In the genomic region with DNA sequence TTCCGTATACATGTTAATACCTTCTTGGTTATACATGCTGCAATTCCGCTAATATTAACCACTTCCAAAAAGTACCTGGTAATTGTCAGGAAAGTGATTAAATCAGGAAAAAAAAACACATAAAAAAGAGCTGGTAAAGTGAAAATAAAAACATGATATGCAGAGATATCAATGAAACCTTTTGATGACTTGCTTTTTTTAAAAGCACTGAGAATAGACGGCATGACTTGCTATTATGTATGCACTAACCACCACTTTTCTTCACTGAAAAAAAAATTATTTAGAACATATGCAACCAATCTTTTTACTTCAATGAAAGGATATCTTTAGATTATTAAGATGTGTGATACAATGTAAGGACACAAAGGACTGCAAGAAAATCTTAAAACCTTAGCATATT, we compare ENCODE assay signal across 2 cellular contexts.
TF ChIP-seq lines count a peak whose summit lies in the region.

No MANE protein-coding gene starts in this region.

TF ChIP-seq in HepG2, 621 proteins besides CTCF, POLR2A, EP300 and RAD21:
- TF ChIP-seq NFE2L2 (IDR thresholded peaks at IDR 0.05; ENCODE audit: low read length) (peak; percentile 25; the same call in 1 of the 2 replicates), RARA (CRISPR knock-in tag; IDR thresholded peaks at IDR 0.05) (no peak)

TF ChIP-seq in K562, 482 proteins besides CTCF, POLR2A, EP300 and RAD21:
- TF ChIP-seq, protein P1, sequence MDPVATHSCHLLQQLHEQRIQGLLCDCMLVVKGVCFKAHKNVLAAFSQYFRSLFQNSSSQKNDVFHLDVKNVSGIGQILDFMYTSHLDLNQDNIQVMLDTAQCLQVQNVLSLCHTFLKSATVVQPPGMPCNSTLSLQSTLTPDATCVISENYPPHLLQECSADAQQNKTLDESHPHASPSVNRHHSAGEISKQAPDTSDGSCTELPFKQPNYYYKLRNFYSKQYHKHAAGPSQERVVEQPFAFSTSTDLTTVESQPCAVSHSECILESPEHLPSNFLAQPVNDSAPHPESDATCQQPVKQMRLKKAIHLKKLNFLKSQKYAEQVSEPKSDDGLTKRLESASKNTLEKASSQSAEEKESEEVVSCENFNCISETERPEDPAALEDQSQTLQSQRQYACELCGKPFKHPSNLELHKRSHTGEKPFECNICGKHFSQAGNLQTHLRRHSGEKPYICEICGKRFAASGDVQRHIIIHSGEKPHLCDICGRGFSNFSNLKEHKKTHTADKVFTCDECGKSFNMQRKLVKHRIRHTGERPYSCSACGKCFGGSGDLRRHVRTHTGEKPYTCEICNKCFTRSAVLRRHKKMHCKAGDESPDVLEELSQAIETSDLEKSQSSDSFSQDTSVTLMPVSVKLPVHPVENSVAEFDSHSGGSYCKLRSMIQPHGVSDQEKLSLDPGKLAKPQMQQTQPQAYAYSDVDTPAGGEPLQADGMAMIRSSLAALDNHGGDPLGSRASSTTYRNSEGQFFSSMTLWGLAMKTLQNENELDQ (CRISPR knock-in tag; IDR thresholded peaks at IDR 0.05; ENCODE audit: borderline replicate concordance), result no peak
- TF ChIP-seq MAFF (IDR thresholded peaks at IDR 0.05; ENCODE audit: low read length) (peak; percentile 38; the same call in 1 of the 2 replicates), CREB1 (IDR thresholded peaks at IDR 0.05) (no peak), CREB1 (CRISPR knock-in tag; IDR thresholded peaks at IDR 0.05) (no peak), MAFG (tag; conservative IDR thresholded peaks at IDR 0.05) (peak; percentile 90), TOE1 (IDR thresholded peaks at IDR 0.05; ENCODE audit: borderline replicate concordance) (no peak), TOE1 (CRISPR knock-in tag; IDR thresholded peaks at IDR 0.05; ENCODE audit: borderline replicate concordance, low read depth) (no peak), ZNF551 (CRISPR knock-in tag; IDR thresholded peaks at IDR 0.05) (no peak), TBL1XR1 (IDR thresholded peaks at IDR 0.05; ENCODE audit: low read length in 2 of 2) (no peak), MGA (IDR thresholded peaks at IDR 0.05) (no peak), HSF4 (CRISPR knock-in tag; IDR thresholded peaks at IDR 0.05; ENCODE audit: borderline replicate concordance) (no peak), NFE2 (IDR thresholded peaks at IDR 0.05; ENCODE audit: low read depth) (peak; percentile 38; the same call in 1 of the 2 replicates), ZNF316 (IDR thresholded peaks at IDR 0.05) (peak; percentile 94), ZNF41 (CRISPR knock-in tag; conservative IDR thresholded peaks at IDR 0.05) (no peak), HMBOX1 (IDR thresholded peaks at IDR 0.05) (no peak), ZNF696 (CRISPR knock-in tag; conservative IDR thresholded peaks at IDR 0.05) (no peak), CEBPG (CRISPR knock-in tag; IDR thresholded peaks at IDR 0.05) (no peak), CEBPG (tag; conservative IDR thresholded peaks at IDR 0.05 in 1 of 2, IDR thresholded peaks at IDR 0.05 in 1 of 2) (no peak), GABPB1 (CRISPR knock-in tag; IDR thresholded peaks at IDR 0.05) (no peak), ZNF75A (CRISPR knock-in tag; IDR thresholded peaks at IDR 0.05) (no peak), SIN3A (IDR thresholded peaks at IDR 0.05; ENCODE audit: borderline replicate concordance in 2 of 2, control insufficient read depth in 1 of 2, low read depth in 2 of 2, low read length in 2 of 2) (no peak), MAFK (IDR thresholded peaks at IDR 0.05; ENCODE audit: low read length) (peak; percentile 39; the same call in 1 of the 2 replicates), CAMTA2 (CRISPR knock-in tag; conservative IDR thresholded peaks at IDR 0.05) (no peak), SMARCB1 (IDR thresholded peaks at IDR 0.05; ENCODE audit: insufficient read length, low read depth) (no peak), ERF (CRISPR knock-in tag; IDR thresholded peaks at IDR 0.05) (no peak), KLF6 (CRISPR knock-in tag; IDR thresholded peaks at IDR 0.05; ENCODE audit: borderline replicate concordance) (no peak), SMAD4 (CRISPR knock-in tag; conservative IDR thresholded peaks at IDR 0.05) (no peak), C11orf30 (IDR thresholded peaks at IDR 0.05; ENCODE audit: low read depth) (peak; percentile 68; the same call in 1 of the 2 replicates), KDM4B (IDR thresholded peaks at IDR 0.05; ENCODE audit: borderline replicate concordance in 2 of 2, low read depth in 1 of 2) (no peak)
- TF ChIP-seq, protein P2, sequence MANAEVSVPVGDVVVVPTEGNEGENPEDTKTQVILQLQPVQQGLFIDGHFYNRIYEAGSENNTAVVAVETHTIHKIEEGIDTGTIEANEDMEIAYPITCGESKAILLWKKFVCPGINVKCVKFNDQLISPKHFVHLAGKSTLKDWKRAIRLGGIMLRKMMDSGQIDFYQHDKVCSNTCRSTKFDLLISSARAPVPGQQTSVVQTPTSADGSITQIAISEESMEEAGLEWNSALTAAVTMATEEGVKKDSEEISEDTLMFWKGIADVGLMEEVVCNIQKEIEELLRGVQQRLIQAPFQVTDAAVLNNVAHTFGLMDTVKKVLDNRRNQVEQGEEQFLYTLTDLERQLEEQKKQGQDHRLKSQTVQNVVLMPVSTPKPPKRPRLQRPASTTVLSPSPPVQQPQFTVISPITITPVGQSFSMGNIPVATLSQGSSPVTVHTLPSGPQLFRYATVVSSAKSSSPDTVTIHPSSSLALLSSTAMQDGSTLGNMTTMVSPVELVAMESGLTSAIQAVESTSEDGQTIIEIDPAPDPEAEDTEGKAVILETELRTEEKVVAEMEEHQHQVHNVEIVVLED (CRISPR knock-in tag; IDR thresholded peaks at IDR 0.05), result no peak
- TF ChIP-seq, protein P3, sequence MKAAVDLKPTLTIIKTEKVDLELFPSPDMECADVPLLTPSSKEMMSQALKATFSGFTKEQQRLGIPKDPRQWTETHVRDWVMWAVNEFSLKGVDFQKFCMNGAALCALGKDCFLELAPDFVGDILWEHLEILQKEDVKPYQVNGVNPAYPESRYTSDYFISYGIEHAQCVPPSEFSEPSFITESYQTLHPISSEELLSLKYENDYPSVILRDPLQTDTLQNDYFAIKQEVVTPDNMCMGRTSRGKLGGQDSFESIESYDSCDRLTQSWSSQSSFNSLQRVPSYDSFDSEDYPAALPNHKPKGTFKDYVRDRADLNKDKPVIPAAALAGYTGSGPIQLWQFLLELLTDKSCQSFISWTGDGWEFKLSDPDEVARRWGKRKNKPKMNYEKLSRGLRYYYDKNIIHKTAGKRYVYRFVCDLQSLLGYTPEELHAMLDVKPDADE (conservative IDR thresholded peaks at IDR 0.05; ENCODE audit: control insufficient read depth, low read depth, low read length), result no peak
- TF ChIP-seq, protein P4, sequence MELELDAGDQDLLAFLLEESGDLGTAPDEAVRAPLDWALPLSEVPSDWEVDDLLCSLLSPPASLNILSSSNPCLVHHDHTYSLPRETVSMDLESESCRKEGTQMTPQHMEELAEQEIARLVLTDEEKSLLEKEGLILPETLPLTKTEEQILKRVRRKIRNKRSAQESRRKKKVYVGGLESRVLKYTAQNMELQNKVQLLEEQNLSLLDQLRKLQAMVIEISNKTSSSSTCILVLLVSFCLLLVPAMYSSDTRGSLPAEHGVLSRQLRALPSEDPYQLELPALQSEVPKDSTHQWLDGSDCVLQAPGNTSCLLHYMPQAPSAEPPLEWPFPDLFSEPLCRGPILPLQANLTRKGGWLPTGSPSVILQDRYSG (tag; conservative IDR thresholded peaks at IDR 0.05; ENCODE audit: low read depth), result no peak
